8 cellular contexts compared by ENCODE assay signal in genomic region chr10:12264204-12264908, GRCh38.
A peak's percentile ranks its signal among the peaks of the same experiment; 100 is the strongest.
DNase-seq lines count a peak whose midpoint lies in the region; ATAC-seq and TF ChIP-seq lines count a peak whose summit lies in the region.

No MANE protein-coding gene starts in this region.

- peak; percentile 97 for DNase-seq in DMS53 (lab: John Stamatoyannopoulos, UW)
- DNase-seq in OCI-M1 (lab: John Stamatoyannopoulos, UW) = peak; percentile 93
- peak; percentile 63 for DNase-seq in activated T-helper 1 cell treated with anti-CD3 and anti-CD28 coated beads, Interleukin-12 subunit alpha, Interleukin-12 subunit beta, Interleukin-2, Interleukin-4 antibody, amounts not matched to agents 30 ng/mL and 10 ng/mL and 1 ng/mL, durations not matched to agents 14 hours and 24 hours and 36 hours (ENCODE audit: low spot score)
- peak; percentile 57 for DNase-seq in fibroblast of mammary gland (ENCODE audit: low read depth)
- DNase-seq in stimulated activated naive CD8-positive, alpha-beta T cell treated with anti-CD3 and anti-CD28 coated beads, Interleukin-15, Interleukin-2, amounts not matched to agents 100 U/mL and 50 U/mL, for 24 hours = peak; percentile 84

- peak overlapping the region; percentile 61; the same call in 1 of the 2 replicates for H3K27ac ChIP-seq in HUES64 (ENCODE audit: low read depth, low read length)

- H3K4me1 Mint-ChIP-seq in activated T-helper 1 cell treated with anti-CD3 and anti-CD28 coated beads, Interleukin-12 subunit alpha, Interleukin-12 subunit beta, Interleukin-2, Interleukin-4 antibody, amounts not matched to agents 30 ng/mL and 10 ng/mL and 1 ng/mL, durations not matched to agents 14 hours and 24 hours and 36 hours (ENCODE audit: low read depth) = peaks cover 23% of the 10 kb centered on the region
- no peaks in the 10 kb centered on the region for H3K4me1 Mint-ChIP-seq in nephron

- no peaks in the 10 kb centered on the region for H3K9me3 Mint-ChIP-seq in activated T-helper 1 cell treated with anti-CD3 and anti-CD28 coated beads, Interleukin-12 subunit alpha, Interleukin-12 subunit beta, Interleukin-2, Interleukin-4 antibody, amounts not matched to agents 30 ng/mL and 10 ng/mL and 1 ng/mL, durations not matched to agents 14 hours and 24 hours and 36 hours
- no peaks in the 10 kb centered on the region for H3K9me3 Mint-ChIP-seq in nephron

- H3K4me1 ChIP-seq in HUES64 (ENCODE audit: insufficient read depth, low read length) = no peaks in the 10 kb centered on the region; the same call in 1 of the 2 replicates

- H3K9me3 ChIP-seq in HUES64 (ENCODE audit: insufficient read depth, low read depth, low read length) = no peaks in the 10 kb centered on the region

- no peaks in the 10 kb centered on the region for H3K27me3 ChIP-seq in HUES64 (ENCODE audit: insufficient read depth, low read length)

- peak overlapping the region; percentile 98 for H3K27ac Mint-ChIP-seq in activated T-helper 1 cell treated with anti-CD3 and anti-CD28 coated beads, Interleukin-12 subunit alpha, Interleukin-12 subunit beta, Interleukin-2, Interleukin-4 antibody, amounts not matched to agents 30 ng/mL and 10 ng/mL and 1 ng/mL, durations not matched to agents 14 hours and 24 hours and 36 hours
- H3K27ac Mint-ChIP-seq in nephron = peak overlapping the region; percentile 15 to 76 (median 39)

- H3K36me3 ChIP-seq in HUES64 (ENCODE audit: insufficient read depth, low read length) = no peaks in the 10 kb centered on the region

- WGBS in HUES64 = 20% methylated on average over 28 of the region's 30 CpGs

- peaks cover 1% of the 10 kb centered on the region for H3K27me3 Mint-ChIP-seq in activated T-helper 1 cell treated with anti-CD3 and anti-CD28 coated beads, Interleukin-12 subunit alpha, Interleukin-12 subunit beta, Interleukin-2, Interleukin-4 antibody, amounts not matched to agents 30 ng/mL and 10 ng/mL and 1 ng/mL, durations not matched to agents 14 hours and 24 hours and 36 hours (ENCODE audit: insufficient read depth)
- no peaks in the 10 kb centered on the region for H3K27me3 Mint-ChIP-seq in nephron (ENCODE audit: low read depth)

- peak overlapping the region; percentile 45 for H3K4me3 ChIP-seq in HUES64 (ENCODE audit: low read length)
- peak overlapping the region; percentile 45 for H3K4me3 ChIP-seq in fibroblast of mammary gland (ENCODE audit: control insufficient read depth, low read depth, low read length)

- H3K36me3 Mint-ChIP-seq in activated T-helper 1 cell treated with anti-CD3 and anti-CD28 coated beads, Interleukin-12 subunit alpha, Interleukin-12 subunit beta, Interleukin-2, Interleukin-4 antibody, amounts not matched to agents 30 ng/mL and 10 ng/mL and 1 ng/mL, durations not matched to agents 14 hours and 24 hours and 36 hours (ENCODE audit: low read depth) = peaks cover 6% of the 10 kb centered on the region
- peaks cover 3% of the 10 kb centered on the region for H3K36me3 Mint-ChIP-seq in nephron (ENCODE audit: low read depth)

- intact Hi-C loops in activated T-helper 1 cell treated with anti-CD3 and anti-CD28 coated beads, Interleukin-12 subunit alpha, Interleukin-12 subunit beta, Interleukin-2, Interleukin-4 antibody, amounts not matched to agents 30 ng/mL and 10 ng/mL and 1 ng/mL, durations not matched to agents 14 hours and 24 hours and 36 hours (cut with micrococcal nuclease) = loop anchor here (1.0 to 10.0 kb wide), 10 partner anchors 23 to 447 kb away; partner anchors contain the start of gene CAMK1D

- TF ChIP-seq CTCF in fibroblast of mammary gland (conservative IDR thresholded peaks at IDR 0.05; ENCODE audit: control insufficient read depth, insufficient read depth, low read depth, low read length) (peak; percentile 67), nephron (IDR thresholded peaks at IDR 0.05; ENCODE audit: unreplicated experiment in 3 of 3) (peak; percentile 85 to 93 (median 89))

- peak; percentile 87 for ATAC-seq in GM21528 (IDR thresholded peaks at IDR 0.05; ENCODE audit: low FRiP score, unreplicated experiment)
- peak; percentile 88 for ATAC-seq in stimulated activated naive CD8-positive, alpha-beta T cell treated with anti-CD3 and anti-CD28 coated beads, Interleukin-15, Interleukin-2, amounts not matched to agents 100 U/mL and 50 U/mL, for 24 hours

- H3K9ac ChIP-seq in HUES64 (ENCODE audit: low read depth, low read length) = peak overlapping the region; percentile 62

- H3K4me3 Mint-ChIP-seq in activated T-helper 1 cell treated with anti-CD3 and anti-CD28 coated beads, Interleukin-12 subunit alpha, Interleukin-12 subunit beta, Interleukin-2, Interleukin-4 antibody, amounts not matched to agents 30 ng/mL and 10 ng/mL and 1 ng/mL, durations not matched to agents 14 hours and 24 hours and 36 hours = peak overlapping the region; percentile 82
- H3K4me3 Mint-ChIP-seq in nephron = peak overlapping the region; percentile 57 to 77 (median 67)

Comparison
In these comparisons a context has a peak if more than half of its experiments do, and no peak if none do; other contexts are left out.
1. Peak in every context shown above with its lines: DNase-seq, ATAC-seq, H3K4me3 ChIP-seq and H3K27ac ChIP-seq.